Comparison of ENCODE assay signal across 8 cellular contexts in the genomic region with DNA sequence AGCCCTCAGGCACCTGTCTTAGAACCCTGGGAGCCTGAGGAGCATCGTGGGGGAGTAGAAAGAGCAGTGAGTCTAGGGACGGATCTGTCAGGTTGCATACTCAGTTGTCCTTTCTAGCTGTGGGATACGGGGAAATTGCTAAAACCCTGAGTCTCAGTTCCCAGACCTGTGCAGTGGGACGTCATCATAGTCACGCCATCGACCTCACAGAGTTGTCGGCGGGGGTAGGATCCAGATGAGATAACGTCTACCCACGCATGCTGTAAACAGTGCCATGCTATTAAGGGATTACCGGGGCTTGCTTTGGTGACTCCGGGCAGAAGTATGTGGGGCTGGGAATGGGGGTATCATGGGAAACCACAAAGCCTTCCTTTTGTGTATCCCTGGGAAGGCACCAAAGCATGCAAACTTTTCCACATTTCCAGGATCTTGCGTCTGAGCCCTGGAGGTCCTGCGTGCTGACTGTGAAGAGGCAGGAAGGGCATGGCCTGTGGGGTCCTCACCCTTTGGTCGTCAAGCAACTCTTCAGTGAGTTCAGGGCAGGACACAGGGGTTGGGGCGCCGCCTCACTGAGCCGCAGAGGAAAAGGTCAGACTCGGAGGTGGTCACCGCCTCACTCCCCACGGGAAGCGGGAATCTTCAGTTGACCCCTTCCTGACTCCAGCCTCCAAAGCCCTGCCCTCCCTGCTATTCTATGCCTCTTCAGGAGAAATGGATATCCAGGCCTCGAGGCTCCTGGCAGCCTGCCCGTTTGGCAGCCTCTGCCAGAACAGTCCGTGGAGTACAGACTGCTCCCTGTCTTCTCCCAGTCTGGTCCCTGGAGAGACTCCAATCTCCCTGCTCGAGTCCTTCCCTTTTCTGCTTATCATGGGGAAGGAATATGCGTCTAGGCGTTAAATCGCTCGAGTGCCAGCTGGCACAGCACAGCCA.
DNase-seq lines count a peak whose midpoint lies in the region; ATAC-seq and TF ChIP-seq lines count a peak whose summit lies in the region.

No MANE protein-coding gene starts in this region.

- H3K36me3 ChIP-seq in kidney epithelial cell (ENCODE audit: control insufficient read depth, insufficient read depth, low read length) (no peaks in the 10 kb centered on the region), stomach (no peaks in the 10 kb centered on the region)

- H3K36me3 Mint-ChIP-seq in progenitor cell of endocrine pancreas (ENCODE audit: insufficient read depth): no peaks in the 10 kb centered on the region

- no peak for TF ChIP-seq POLR2A in stomach (IDR thresholded peaks at IDR 0.05)

- H3K4me1 ChIP-seq in stomach: peaks cover 10 to 29% (median 26%) of the 10 kb centered on the region in 4 donors

- peaks cover 3% of the 10 kb centered on the region for H3K27me3 Mint-ChIP-seq in progenitor cell of endocrine pancreas

- H3K27ac Mint-ChIP-seq in progenitor cell of endocrine pancreas: no peak overlapping the region

- TF ChIP-seq EP300 in stomach (IDR thresholded peaks at IDR 0.05): peak; percentile 99

- no peak overlapping the region for H3K4me3 Mint-ChIP-seq in progenitor cell of endocrine pancreas (ENCODE audit: low read depth)

- H3K4me1 Mint-ChIP-seq in progenitor cell of endocrine pancreas (ENCODE audit: low read depth): no peaks in the 10 kb centered on the region

- WGBS in stomach, 5 donors: 23 to 45% (median 40%) methylated on average over 27 to 30 of the region's 30 CpGs

- ATAC-seq in HG03196 (IDR thresholded peaks at IDR 0.05; ENCODE audit: unreplicated experiment) (no peak), HG03571 (IDR thresholded peaks at IDR 0.05; ENCODE audit: unreplicated experiment) (no peak)

- intact Hi-C loops in stomach (cut with DNase I; ENCODE audit: low total_unique reads): loop anchor here (5.0 kb wide), 1 partner anchor 264 kb away; no protein-coding TSS in a partner anchor

- H3K27me3 ChIP-seq in kidney epithelial cell (ENCODE audit: control insufficient read depth, insufficient read depth, low read length) (no peaks in the 10 kb centered on the region), stomach (no peaks in the 10 kb centered on the region)

- in situ Hi-C loops in T47D (cut with HindIII; ENCODE audit: low pct_unique_long_range_greater_than_20kb, low sequenced_read_pairs): no loop called here

- H3K9me3 ChIP-seq in stomach: no peaks in the 10 kb centered on the region

- DNase-seq in AG20443 (ENCODE audit: low spot score): peak; percentile 81
- peak; percentile 74 for DNase-seq in NCI-H2107 treated with DMSO at 0.1 percent for 48 hours (lab: John Stamatoyannopoulos, UW; ENCODE audit: unreplicated experiment)
- peak; percentile 4 to 62 for DNase-seq in T47D (ENCODE audit: low read depth in 1 of 2, low spot score in 1 of 2)
- DNase-seq in kidney epithelial cell (ENCODE audit: low read depth): peak; percentile 80
- DNase-seq in stomach: peak; percentile 84
- DNase-seq in progenitor cell of endocrine pancreas (ENCODE audit: low spot score, unreplicated experiment): no peak

- H3K27ac ChIP-seq in stomach: peak overlapping the region; percentile 82 to 92 (median 87)

- H3K4me3 ChIP-seq in kidney epithelial cell (ENCODE audit: low read depth, low read length) (no peak overlapping the region), stomach (peak overlapping the region in 2 of 4 donors; percentile 4 to 12)

- TF ChIP-seq CTCF in kidney epithelial cell (IDR thresholded peaks at IDR 0.05; ENCODE audit: insufficient read depth, low read length, poor library complexity, severe bottlenecking) (no peak), stomach (IDR thresholded peaks at IDR 0.05) (no peak), progenitor cell of endocrine pancreas (IDR thresholded peaks at IDR 0.05; ENCODE audit: unreplicated experiment) (no peak)

- H3K9me3 Mint-ChIP-seq in progenitor cell of endocrine pancreas (ENCODE audit: low read depth): no peaks in the 10 kb centered on the region
